Comparison of ENCODE assay signal across 31 cellular contexts in genomic region chr5:139886213-139886612, GRCh38.
"Had no signal": no experiment of that assay in that cellular context is flagged by ENCODE, and none has a peak within 500 bp of the region (broad histone marks: within the 10 kb centered on the region; RNA-seq: fewer than 3 reads in every experiment).

No MANE protein-coding gene starts in this region.

- H3K4me1 ChIP-seq: ascending aorta, body of pancreas had no signal

- H3K4me1 Mint-ChIP-seq: activated CD4-positive, alpha-beta T cell treated with anti-CD3 and anti-CD28 coated beads, Interleukin-2, amount 10 ng/mL, durations not matched to agents 24 days and 14 days; activated naive CD4-positive, alpha-beta T cell treated with anti-CD3 and anti-CD28 coated beads, Interleukin-2, amount 50 U/mL, for 24 hours; activated T-helper 17 cell treated with anti-CD3 and anti-CD28 coated beads, Interleukin-2, amount 50 U/mL, for 72 hours had no signal

- H3K27ac ChIP-seq: ascending aorta, body of pancreas, SJCRH30, SK-N-MC had no signal

- H3K9me3 Mint-ChIP-seq: activated CD4-positive, alpha-beta T cell treated with anti-CD3 and anti-CD28 coated beads, Interleukin-2, amount 10 ng/mL, durations not matched to agents 24 days and 14 days; activated CD8-positive, alpha-beta T cell treated with anti-CD3 and anti-CD28 coated beads for 36 hours; activated naive CD4-positive, alpha-beta T cell treated with anti-CD3 and anti-CD28 coated beads, Interleukin-2, amount 50 U/mL, for 24 hours; activated naive CD8-positive, alpha-beta T cell treated with anti-CD3 and anti-CD28 coated beads, Interleukin-2, amount 10 ng/mL, durations not matched to agents 7 days and 5 days; activated T-cell treated with anti-CD3 and anti-CD28 coated beads, Interleukin-2, amount 50 U/mL, for 72 hours; activated T-helper 17 cell treated with anti-CD3 and anti-CD28 coated beads, Interleukin-2, amount 50 U/mL, for 72 hours; T-helper 1 cell treated with Interleukin-12 subunit alpha and Interleukin-12 subunit beta and Interleukin-4 antibody, amounts not matched to agents 30 μg/mL and 1 μg/mL, for 36 hours; T-helper 2 cell treated with Interferon-gamma antibody and Interleukin-4, amounts not matched to agents 5 μg/mL and 100 μg/mL, for 36 hours had no signal

- H3K27me3 ChIP-seq: ascending aorta, body of pancreas had no signal

- DNase-seq: activated CD4-positive, alpha-beta T cell treated with anti-CD3 and anti-CD28 coated beads, Interleukin-2, amount 10 ng/mL, durations not matched to agents 24 days and 14 days; activated CD4-positive, alpha-beta T cell treated with anti-CD3 and anti-CD28 coated beads, Interleukin-2, amount 50 U/mL, for 4 hours; activated CD8-positive, alpha-beta T cell treated with anti-CD3 and anti-CD28 coated beads for 36 hours; activated gamma-delta T cell; activated naive CD4-positive, alpha-beta T cell treated with Interleukin-2 at 50 U/mL for 16 hours; activated naive CD8-positive, alpha-beta T cell treated with anti-CD3 and anti-CD28 coated beads, Interleukin-2, amount 10 ng/mL, durations not matched to agents 7 days and 5 days; activated T-cell treated with anti-CD3 and anti-CD28 coated beads, Interleukin-2, amount 50 U/mL, for 1 hour; activated T-cell treated with anti-CD3 and anti-CD28 coated beads, Interleukin-2, amount 50 U/mL, for 72 hours; body of pancreas; caudate nucleus; cerebellar nuclear complex; cortex of kidney; Kasumi-1; NCI-H1105; NCI-H1417 treated with DMSO at 0.1 percent for 48 hours; NCI-H187 treated with DMSO at 0.1 percent for 48 hours; NCI-H2081; NCI-H2171 treated with DMSO at 0.1 percent for 48 hours; NCI-H2227 treated with DMSO at 0.1 percent for 48 hours; NCI-H446; NCI-H510A treated with DMSO at 0.1 percent for 48 hours; NCI-H748 treated with DMSO at 0.1 percent for 48 hours; OCI-M1; Right ventricle myocardium superior; SJCRH30 had no signal

- H3K4me3 ChIP-seq: ascending aorta, body of pancreas, SJCRH30, SK-N-MC had no signal

- H3K36me3 ChIP-seq: SJCRH30 had no signal

- H3K9me3 ChIP-seq: ascending aorta, body of pancreas, SJCRH30 had no signal

- ATAC-seq: activated CD8-positive, alpha-beta T cell treated with anti-CD3 and anti-CD28 coated beads for 36 hours; activated T-cell treated with anti-CD3 and anti-CD28 coated beads, Interleukin-2, amount 50 U/mL, for 72 hours; activated T-helper 17 cell treated with anti-CD3 and anti-CD28 coated beads, Interleukin-2, amount 50 U/mL, for 72 hours; body of pancreas had no signal

- H3K4me3 Mint-ChIP-seq: activated CD4-positive, alpha-beta T cell treated with anti-CD3 and anti-CD28 coated beads, Interleukin-2, amount 10 ng/mL, durations not matched to agents 24 days and 14 days; activated CD8-positive, alpha-beta T cell treated with anti-CD3 and anti-CD28 coated beads for 36 hours; activated naive CD4-positive, alpha-beta T cell treated with anti-CD3 and anti-CD28 coated beads, Interleukin-2, amount 50 U/mL, for 24 hours; activated naive CD8-positive, alpha-beta T cell treated with anti-CD3 and anti-CD28 coated beads, Interleukin-2, amount 10 ng/mL, durations not matched to agents 7 days and 5 days; activated T-cell treated with anti-CD3 and anti-CD28 coated beads, Interleukin-2, amount 50 U/mL, for 72 hours; activated T-helper 17 cell treated with anti-CD3 and anti-CD28 coated beads, Interleukin-2, amount 50 U/mL, for 72 hours; T-helper 1 cell treated with Interleukin-12 subunit alpha and Interleukin-12 subunit beta and Interleukin-4 antibody, amounts not matched to agents 30 μg/mL and 1 μg/mL, for 36 hours; T-helper 2 cell treated with Interferon-gamma antibody and Interleukin-4, amounts not matched to agents 5 μg/mL and 100 μg/mL, for 36 hours had no signal

- H3K27ac Mint-ChIP-seq: activated CD4-positive, alpha-beta T cell treated with anti-CD3 and anti-CD28 coated beads, Interleukin-2, amount 10 ng/mL, durations not matched to agents 24 days and 14 days; activated CD8-positive, alpha-beta T cell treated with anti-CD3 and anti-CD28 coated beads for 36 hours; activated naive CD4-positive, alpha-beta T cell treated with anti-CD3 and anti-CD28 coated beads, Interleukin-2, amount 50 U/mL, for 24 hours; activated naive CD8-positive, alpha-beta T cell treated with anti-CD3 and anti-CD28 coated beads, Interleukin-2, amount 10 ng/mL, durations not matched to agents 7 days and 5 days; activated T-cell treated with anti-CD3 and anti-CD28 coated beads, Interleukin-2, amount 50 U/mL, for 72 hours; activated T-helper 17 cell treated with anti-CD3 and anti-CD28 coated beads, Interleukin-2, amount 50 U/mL, for 72 hours; T-helper 1 cell treated with Interleukin-12 subunit alpha and Interleukin-12 subunit beta and Interleukin-4 antibody, amounts not matched to agents 30 μg/mL and 1 μg/mL, for 36 hours; T-helper 2 cell treated with Interferon-gamma antibody and Interleukin-4, amounts not matched to agents 5 μg/mL and 100 μg/mL, for 36 hours had no signal

- H3K36me3 Mint-ChIP-seq: activated naive CD4-positive, alpha-beta T cell treated with anti-CD3 and anti-CD28 coated beads, Interleukin-2, amount 50 U/mL, for 24 hours; activated naive CD8-positive, alpha-beta T cell treated with anti-CD3 and anti-CD28 coated beads, Interleukin-2, amount 10 ng/mL, durations not matched to agents 7 days and 5 days had no signal
